1 cellular context compared by ENCODE assay signal in genomic region chr2:237440819-237441281, GRCh38.
TF ChIP-seq lines count a peak whose summit lies in the region.

No MANE protein-coding gene starts in this region.

TF ChIP-seq in GM12878, 131 proteins besides CTCF, POLR2A, EP300 and RAD21 (continued from another document):
- TF ChIP-seq, protein P1, sequence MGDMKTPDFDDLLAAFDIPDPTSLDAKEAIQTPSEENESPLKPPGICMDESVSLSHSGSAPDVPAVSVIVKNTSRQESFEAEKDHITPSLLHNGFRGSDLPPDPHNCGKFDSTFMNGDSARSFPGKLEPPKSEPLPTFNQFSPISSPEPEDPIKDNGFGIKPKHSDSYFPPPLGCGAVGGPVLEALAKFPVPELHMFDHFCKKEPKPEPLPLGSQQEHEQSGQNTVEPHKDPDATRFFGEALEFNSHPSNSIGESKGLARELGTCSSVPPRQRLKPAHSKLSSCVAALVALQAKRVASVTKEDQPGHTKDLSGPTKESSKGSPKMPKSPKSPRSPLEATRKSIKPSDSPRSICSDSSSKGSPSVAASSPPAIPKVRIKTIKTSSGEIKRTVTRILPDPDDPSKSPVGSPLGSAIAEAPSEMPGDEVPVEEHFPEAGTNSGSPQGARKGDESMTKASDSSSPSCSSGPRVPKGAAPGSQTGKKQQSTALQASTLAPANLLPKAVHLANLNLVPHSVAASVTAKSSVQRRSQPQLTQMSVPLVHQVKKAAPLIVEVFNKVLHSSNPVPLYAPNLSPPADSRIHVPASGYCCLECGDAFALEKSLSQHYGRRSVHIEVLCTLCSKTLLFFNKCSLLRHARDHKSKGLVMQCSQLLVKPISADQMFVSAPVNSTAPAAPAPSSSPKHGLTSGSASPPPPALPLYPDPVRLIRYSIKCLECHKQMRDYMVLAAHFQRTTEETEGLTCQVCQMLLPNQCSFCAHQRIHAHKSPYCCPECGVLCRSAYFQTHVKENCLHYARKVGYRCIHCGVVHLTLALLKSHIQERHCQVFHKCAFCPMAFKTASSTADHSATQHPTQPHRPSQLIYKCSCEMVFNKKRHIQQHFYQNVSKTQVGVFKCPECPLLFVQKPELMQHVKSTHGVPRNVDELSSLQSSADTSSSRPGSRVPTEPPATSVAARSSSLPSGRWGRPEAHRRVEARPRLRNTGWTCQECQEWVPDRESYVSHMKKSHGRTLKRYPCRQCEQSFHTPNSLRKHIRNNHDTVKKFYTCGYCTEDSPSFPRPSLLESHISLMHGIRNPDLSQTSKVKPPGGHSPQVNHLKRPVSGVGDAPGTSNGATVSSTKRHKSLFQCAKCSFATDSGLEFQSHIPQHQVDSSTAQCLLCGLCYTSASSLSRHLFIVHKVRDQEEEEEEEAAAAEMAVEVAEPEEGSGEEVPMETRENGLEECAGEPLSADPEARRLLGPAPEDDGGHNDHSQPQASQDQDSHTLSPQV (IDR thresholded peaks at IDR 0.05), result no peak
- TF ChIP-seq ZNF24 (IDR thresholded peaks at IDR 0.05) (no peak), POU2F2 (IDR thresholded peaks at IDR 0.05; ENCODE audit: borderline replicate concordance, low read depth, low read length) (peak; percentile 17; the same call in 1 of the 3 replicates), NR2F1 (conservative IDR thresholded peaks at IDR 0.05) (peak; percentile 42; the same call in 1 of the 2 replicates), RELA (IDR thresholded peaks at IDR 0.05; ENCODE audit: borderline replicate concordance, partially characterized antibody) (no peak), ETV6 (conservative IDR thresholded peaks at IDR 0.05 in 1 of 2, IDR thresholded peaks at IDR 0.05 in 1 of 2; ENCODE audit: borderline replicate concordance in 1 of 2, low read depth in 1 of 2) (no peak; a peak in 1 of 4 replicates), SREBF1 (IDR thresholded peaks at IDR 0.05; ENCODE audit: low read length) (no peak), IKZF1 (conservative IDR thresholded peaks at IDR 0.05) (0 out of 2 replicates have a peak, but pooled peaks have one; percentile 18), FOS (IDR thresholded peaks at IDR 0.05; ENCODE audit: borderline replicate concordance, extremely low read depth, insufficient read length) (no peak), BACH1 (IDR thresholded peaks at IDR 0.05; ENCODE audit: borderline replicate concordance) (no peak)
